ENCODE assay signal across 11 cellular contexts in the genomic region with DNA sequence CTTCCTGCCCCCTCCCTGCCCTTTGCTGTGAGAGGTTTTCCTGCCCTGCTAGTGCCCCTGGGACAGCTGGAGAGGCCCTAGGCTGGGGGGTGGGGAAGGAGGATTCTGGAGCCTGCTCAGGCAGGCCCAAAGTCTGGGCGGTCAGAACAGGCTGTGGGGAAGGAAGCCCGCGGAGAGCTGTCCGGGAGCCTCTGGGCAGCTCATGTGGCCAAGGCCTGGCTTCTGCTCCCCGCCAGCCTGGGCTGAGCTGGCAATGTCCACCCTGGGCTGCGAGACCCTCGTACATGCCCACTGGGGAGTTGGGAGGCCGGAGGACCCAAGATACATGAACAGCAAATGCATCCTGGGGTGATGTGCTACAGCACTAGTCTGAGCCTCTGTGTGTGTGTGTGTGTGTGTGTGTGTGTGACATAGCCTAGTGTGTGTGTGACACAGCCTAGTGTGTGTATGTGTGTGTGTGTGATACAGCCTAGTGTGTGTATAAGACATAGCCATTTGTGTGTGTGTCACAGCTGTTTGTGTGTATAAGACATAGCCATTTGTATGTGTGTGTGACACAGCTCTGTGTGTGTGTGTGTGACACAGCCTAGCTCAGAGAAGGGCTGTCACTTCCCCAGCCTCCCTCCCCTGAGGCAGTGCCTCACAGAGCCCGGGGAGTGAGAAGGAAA.
DNase-seq lines count a peak whose midpoint lies in the region; ATAC-seq and TF ChIP-seq lines count a peak whose summit lies in the region.
"Had no signal": no experiment of that assay in that cellular context is flagged by ENCODE, and none has a peak within 500 bp of the region (broad histone marks: within the 10 kb centered on the region; RNA-seq: fewer than 3 reads in every experiment).

No MANE protein-coding gene starts in this region.

- POLR2A ChIA-PET in CD8-positive, alpha-beta T cell (lab: Charles Lee): no interaction called here

- H3K27me3 ChIP-seq in SJSA1 (replicated peaks): no peaks in the 10 kb centered on the region; the same call in 1 of the 2 replicates
- no peaks in the 10 kb centered on the region for H3K27me3 ChIP-seq in CD8-positive, alpha-beta T cell (ENCODE audit: insufficient read depth, low read length)

- CTCF ChIA-PET in CD8-positive, alpha-beta T cell (lab: Charles Lee): interaction anchor here (1.0 to 3.1 kb wide), 2 partner anchors 10 to 16 kb away, joined by 5 to 11 read pairs; no protein-coding TSS in a partner anchor

- ATAC-seq in GM18907 (IDR thresholded peaks at IDR 0.05; ENCODE audit: unreplicated experiment): no peak
- no peak for ATAC-seq in CD8-positive, alpha-beta T cell

- H3K36me3 ChIP-seq in SJSA1: 0 out of 2 replicates have a peak, but pooled peaks cover 5% of the 10 kb centered on the region
- no peaks in the 10 kb centered on the region for H3K36me3 ChIP-seq in CD8-positive, alpha-beta T cell (ENCODE audit: insufficient read depth, low read length)

- intact Hi-C loops in CD8-positive, alpha-beta T cell (cut with DNase I, micrococcal nuclease): no loop called here

- H3K4me3 Mint-ChIP-seq in CD8-positive, alpha-beta T cell: no peak overlapping the region

- DNase-seq in DMS53 (lab: John Stamatoyannopoulos, UW) (peak; percentile 37), DMS53 treated with DMSO at 0.1 percent for 48 hours (lab: John Stamatoyannopoulos, UW; ENCODE audit: unreplicated experiment) (no peak), SJSA1 (ENCODE audit: low read depth in 1 of 2, low spot score in 2 of 2) (peak in 1 of 2 experiments; percentile 46), hypothalamus (lab: John Stamatoyannopoulos, UW) (peak in 27 of 51 donors; percentile 15 to 63 (median 43)), substantia nigra (lab: John Stamatoyannopoulos, UW) (peak in 38 of 49 donors; percentile 13 to 67 (median 44))
- DNase-seq in CD8-positive, alpha-beta T cell: no peak
- DNase-seq in activated effector memory CD4-positive, alpha-beta T cell treated with Interleukin-2 at 50 U/mL for 16 hours: no peak
- DNase-seq: 8988T had no signal

- TF ChIP-seq CTCF in CD8-positive, alpha-beta T cell (IDR thresholded peaks at IDR 0.05): no peak

- peaks cover 41% of the 10 kb centered on the region for H3K4me1 ChIP-seq in SJSA1 (replicated peaks)
- peaks cover 37% of the 10 kb centered on the region for H3K4me1 ChIP-seq in CD8-positive, alpha-beta T cell (ENCODE audit: insufficient read depth, low read length)

- peaks cover 29% of the 10 kb centered on the region for H3K4me1 Mint-ChIP-seq in CD8-positive, alpha-beta T cell (ENCODE audit: low read depth)

- H3K9me3 Mint-ChIP-seq in CD8-positive, alpha-beta T cell: no peaks in the 10 kb centered on the region

- no peak overlapping the region for H3K4me3 ChIP-seq in SJSA1
- no peak overlapping the region for H3K4me3 ChIP-seq in CD8-positive, alpha-beta T cell (ENCODE audit: low read depth, low read length)

- H3K27me3 Mint-ChIP-seq in CD8-positive, alpha-beta T cell (ENCODE audit: low read depth): peaks cover 3% of the 10 kb centered on the region

- peak overlapping the region; percentile 31 for H3K27ac ChIP-seq in SJSA1
- peak overlapping the region; percentile 35 for H3K27ac ChIP-seq in substantia nigra (ENCODE audit: low read depth, low read length, poor library complexity, severe bottlenecking)
- H3K27ac ChIP-seq in CD8-positive, alpha-beta T cell (ENCODE audit: low read depth, low read length): no peak overlapping the region
- H3K27ac ChIP-seq: epithelial cell of prostate had no signal

- no peak overlapping the region for H3K27ac Mint-ChIP-seq in CD8-positive, alpha-beta T cell
- H3K27ac Mint-ChIP-seq: progenitor cell of endocrine pancreas had no signal

- H3K36me3 Mint-ChIP-seq in CD8-positive, alpha-beta T cell: no peaks in the 10 kb centered on the region

- H3K9me3 ChIP-seq in SJSA1 (replicated peaks): no peaks in the 10 kb centered on the region
- H3K9me3 ChIP-seq in CD8-positive, alpha-beta T cell (ENCODE audit: low read length): no peaks in the 10 kb centered on the region

Comparison
In these comparisons a context has a peak if more than half of its experiments do, and no peak if none do; other contexts are left out.
1. DNase-seq: peak in DMS53 (single experiment), hypothalamus (27 of 51) and substantia nigra (38 of 49); none in DMS53 treated with DMSO at 0.1 percent for 48 hours (single experiment), CD8-positive, alpha-beta T cell (0 of 7) and activated effector memory CD4-positive, alpha-beta T cell treated with Interleukin-2 at 50 U/mL for 16 hours (single experiment).